ENCODE assay signal across 27 cellular contexts in genomic region chr5:6401410-6401809, GRCh38. TPM values are rescaled to one million over a fixed set of nuclear protein-coding genes. Genes with fewer than 3 reads are reported as not detected.
DNase-seq lines count a peak whose midpoint lies in the region; ATAC-seq and TF ChIP-seq lines count a peak whose summit lies in the region.
"Had no signal": no experiment of that assay in that cellular context is flagged by ENCODE, and none has a peak within 500 bp of the region (broad histone marks: within the 10 kb centered on the region; RNA-seq: fewer than 3 reads in every experiment).

No MANE protein-coding gene starts in this region.

- no peaks in the 10 kb centered on the region for H3K27me3 ChIP-seq in KMS-11 (ENCODE audit: insufficient read depth, low read depth)
- no peaks in the 10 kb centered on the region for H3K27me3 ChIP-seq in PC-3 (ENCODE audit: low read length)
- H3K27me3 ChIP-seq in endodermal cell (ENCODE audit: control insufficient read depth, insufficient read depth, low read length, poor library complexity, severe bottlenecking) = peaks cover 16% of the 10 kb centered on the region

- H3K4me3 Mint-ChIP-seq in endodermal cell (no peak overlapping the region), osteocyte (ENCODE audit: unreplicated experiment) (no peak overlapping the region)
- H3K4me3 Mint-ChIP-seq: B cell; CD8-positive, alpha-beta memory T cell had no signal

- H3K9me3 Mint-ChIP-seq in endodermal cell (peaks cover 3% of the 10 kb centered on the region), osteocyte (ENCODE audit: unreplicated experiment) (no peaks in the 10 kb centered on the region)
- H3K9me3 Mint-ChIP-seq: CD8-positive, alpha-beta memory T cell; IgD-negative memory B cell had no signal

- H3F3A ChIP-seq in PC-3 (ENCODE audit: low read length, unreplicated experiment) = peaks cover 4% of the 10 kb centered on the region

- H3K9me3 ChIP-seq in PC-3 (ENCODE audit: low read length) (no peaks in the 10 kb centered on the region), endodermal cell (ENCODE audit: control insufficient read depth, low read length) (no peaks in the 10 kb centered on the region)
- H3K9me3 ChIP-seq: SJSA1 had no signal

- DNase-seq in PC-3 = peak; percentile 51
- DNase-seq in endodermal cell = peak; percentile 13
- DNase-seq in osteocyte (ENCODE audit: extremely low spot score, unreplicated experiment) = peak; percentile 60
- DNase-seq in SW 1271 (lab: John Stamatoyannopoulos, UW) = no peak
- no peak for DNase-seq in activated T-cell treated with anti-CD3 and anti-CD28 coated beads for 4 hours
- DNase-seq: CD8-positive, alpha-beta memory T cell; DMS 273 treated with DMSO at 0.1 percent for 48 hours; DMS79; GF-D8; Karpas-422; NCI-H1092 treated with DMSO at 0.1 percent for 48 hours; NCI-H1436; NCI-H1930; NCI-H2107; NCI-H446 treated with DMSO at 0.1 percent for 48 hours; NCI-H526; OCI-M1; Right ventricle myocardium superior; T-helper 1 cell had no signal

- H3K79me2 ChIP-seq in KMS-11 (ENCODE audit: insufficient read depth, low read depth) (no peaks in the 10 kb centered on the region), PC-3 (ENCODE audit: low read length) (no peaks in the 10 kb centered on the region)

- H3K9ac ChIP-seq in KMS-11 (no peak overlapping the region), PC-3 (ENCODE audit: low read length) (no peak overlapping the region), endodermal cell (ENCODE audit: extremely low read depth, low read length, poor library complexity, severe bottlenecking) (no peak overlapping the region)

- H3K27ac Mint-ChIP-seq in endodermal cell (no peak overlapping the region), osteocyte (ENCODE audit: unreplicated experiment) (no peak overlapping the region)
- H3K27ac Mint-ChIP-seq: B cell; CD8-positive, alpha-beta memory T cell; IgD-negative memory B cell had no signal

- TF ChIP-seq CTCF in KMS-11 (conservative IDR thresholded peaks at IDR 0.05; ENCODE audit: low read depth, low read length) (no peak), PC-3 (conservative IDR thresholded peaks at IDR 0.05; ENCODE audit: low read depth, low read length) (no peak), endodermal cell (conservative IDR thresholded peaks at IDR 0.05) (no peak), osteocyte (IDR thresholded peaks at IDR 0.05) (no peak)

- H3K4me2 ChIP-seq in KMS-11 (peak overlapping the region; percentile 81), PC-3 (ENCODE audit: low read length) (peak overlapping the region; percentile 4; the same call in 1 of the 2 replicates)

- CTCF ChIA-PET in PC-3 (lab: Charles Lee) = no interaction called here

- H3K27me3 Mint-ChIP-seq in endodermal cell (ENCODE audit: insufficient read depth) (peaks cover 2% of the 10 kb centered on the region), osteocyte (ENCODE audit: unreplicated experiment) (peaks cover 9% of the 10 kb centered on the region)

- H3K36me3 ChIP-seq in KMS-11 (ENCODE audit: insufficient read depth) (no peaks in the 10 kb centered on the region), PC-3 (ENCODE audit: low read depth, low read length) (no peaks in the 10 kb centered on the region), endodermal cell (ENCODE audit: control insufficient read depth, insufficient read depth, low read length) (no peaks in the 10 kb centered on the region)
- H3K36me3 ChIP-seq: SJSA1 had no signal

- H3K4me3 ChIP-seq in KMS-11 (IDR thresholded peaks at IDR 0.05; ENCODE audit: insufficient read depth, low read depth, low read length) (no peak overlapping the region), PC-3 (ENCODE audit: low read length) (no peak overlapping the region), endodermal cell (ENCODE audit: low read length) (no peak overlapping the region)
- H3K4me3 ChIP-seq: SJSA1 had no signal

- no peaks in the 10 kb centered on the region for H4K20me1 ChIP-seq in KMS-11 (ENCODE audit: insufficient read depth)
- no peaks in the 10 kb centered on the region for H4K20me1 ChIP-seq in PC-3 (ENCODE audit: low read length)

- intact Hi-C loops in PC-3 (cut with micrococcal nuclease) = no loop called here

- peak overlapping the region; percentile 79; the same call in 1 of the 2 replicates for H3K27ac ChIP-seq in KMS-11
- no peak overlapping the region for H3K27ac ChIP-seq in PC-3 (ENCODE audit: low read length)
- no peak overlapping the region for H3K27ac ChIP-seq in endodermal cell (ENCODE audit: low read depth, low read length)
- H3K27ac ChIP-seq: C4-2B, HL-60, SJSA1 had no signal

- POLR2A ChIA-PET in PC-3 (lab: Charles Lee; ENCODE audit: unreplicated experiment) = no interaction called here

- H3K4me1 ChIP-seq in KMS-11 (ENCODE audit: low read depth, poor library complexity, severe bottlenecking) = peaks cover 59% of the 10 kb centered on the region
- H3K4me1 ChIP-seq in PC-3 (ENCODE audit: insufficient read depth, low read length) = peaks cover 28% of the 10 kb centered on the region
- no peaks in the 10 kb centered on the region for H3K4me1 ChIP-seq in endodermal cell (ENCODE audit: control insufficient read depth, insufficient read depth, low read length)
- H3K4me1 ChIP-seq: SJSA1 had no signal

- WGBS in endodermal cell (ENCODE audit: insufficient coverage in 1 of 2, insufficient read length in 1 of 2), 2 experiments = 86 to 100% methylated on average over 1 to 2 of the region's 2 CpGs

- H2AFZ ChIP-seq in KMS-11 (ENCODE audit: low read depth) (no peak overlapping the region), PC-3 (ENCODE audit: low read length) (0 out of 2 replicates have a peak overlapping the region, but pooled peaks have one; percentile 5)

- ATAC-seq in PC-3 (no peak), HG03571 (IDR thresholded peaks at IDR 0.05; ENCODE audit: unreplicated experiment) (no peak)
- ATAC-seq: HCT116 had no signal

- no TSS peak for BruUV-seq in PC-3 (replicated peaks; lab: Mats Ljungman, UMichigan)

- H3K36me3 Mint-ChIP-seq in endodermal cell (ENCODE audit: low read depth) (no peaks in the 10 kb centered on the region), osteocyte (ENCODE audit: unreplicated experiment) (no peaks in the 10 kb centered on the region)
- H3K36me3 Mint-ChIP-seq: CD8-positive, alpha-beta memory T cell had no signal

- H3K4me1 Mint-ChIP-seq in endodermal cell = peaks cover 4% of the 10 kb centered on the region
- H3K4me1 Mint-ChIP-seq in osteocyte (ENCODE audit: unreplicated experiment) = no peaks in the 10 kb centered on the region
- H3K4me1 Mint-ChIP-seq: B cell; CD8-positive, alpha-beta memory T cell had no signal

- H3K9me2 ChIP-seq in PC-3 (replicated peaks; ENCODE audit: low read length) = no peaks in the 10 kb centered on the region

RNA-seq across cellular contexts. Expression of gene MED10, which starts 23.1 kb away (rescaled TPM):
- total RNA-seq in PC-3 (2014; rRNA removed) = 94.0 and 102 TPM in 2 replicates
- 10 to 100 TPM; 22.1 to 28.6 TPM for total RNA-seq in endodermal cell
- polyA plus RNA-seq in endodermal cell (2013, experiment 1 of 2) = 32.9 TPM
- 28.4 TPM for polyA plus RNA-seq in endodermal cell (2013, experiment 2 of 2)
- 28.2 and 31.0 TPM in 2 replicates for total RNA-seq in osteocyte

RNA-seq across cellular contexts. Expression of gene UBE2QL1, which starts 47.2 kb away (rescaled TPM):
- total RNA-seq in PC-3 (2014; rRNA removed) = 7.4 and 8.8 TPM in 2 replicates
- total RNA-seq in endodermal cell = under 1 TPM in 1 of 2 donors, not detected in 1; 0.11 TPM
- polyA plus RNA-seq in endodermal cell (2013, experiment 1 of 2) = 5.6 TPM
- polyA plus RNA-seq in endodermal cell (2013, experiment 2 of 2) = 5.7 TPM
- not detected in 2 replicates for total RNA-seq in osteocyte
- total RNA-seq: CD8-positive, alpha-beta memory T cell; SJSA1 had no signal
- polyA plus RNA-seq: CD8-positive, alpha-beta memory T cell; IgD-negative memory B cell had no signal

Comparison
In these comparisons a context has a peak if more than half of its experiments do, and no peak if none do; other contexts are left out.
1. DNase-seq: peak in PC-3 (single experiment), endodermal cell (single experiment) and osteocyte (single experiment); none in SW 1271 (0 of 2) and activated T-cell treated with anti-CD3 and anti-CD28 coated beads for 4 hours (single experiment).